ENCODE assay signal across 8 cellular contexts in the genomic region with DNA sequence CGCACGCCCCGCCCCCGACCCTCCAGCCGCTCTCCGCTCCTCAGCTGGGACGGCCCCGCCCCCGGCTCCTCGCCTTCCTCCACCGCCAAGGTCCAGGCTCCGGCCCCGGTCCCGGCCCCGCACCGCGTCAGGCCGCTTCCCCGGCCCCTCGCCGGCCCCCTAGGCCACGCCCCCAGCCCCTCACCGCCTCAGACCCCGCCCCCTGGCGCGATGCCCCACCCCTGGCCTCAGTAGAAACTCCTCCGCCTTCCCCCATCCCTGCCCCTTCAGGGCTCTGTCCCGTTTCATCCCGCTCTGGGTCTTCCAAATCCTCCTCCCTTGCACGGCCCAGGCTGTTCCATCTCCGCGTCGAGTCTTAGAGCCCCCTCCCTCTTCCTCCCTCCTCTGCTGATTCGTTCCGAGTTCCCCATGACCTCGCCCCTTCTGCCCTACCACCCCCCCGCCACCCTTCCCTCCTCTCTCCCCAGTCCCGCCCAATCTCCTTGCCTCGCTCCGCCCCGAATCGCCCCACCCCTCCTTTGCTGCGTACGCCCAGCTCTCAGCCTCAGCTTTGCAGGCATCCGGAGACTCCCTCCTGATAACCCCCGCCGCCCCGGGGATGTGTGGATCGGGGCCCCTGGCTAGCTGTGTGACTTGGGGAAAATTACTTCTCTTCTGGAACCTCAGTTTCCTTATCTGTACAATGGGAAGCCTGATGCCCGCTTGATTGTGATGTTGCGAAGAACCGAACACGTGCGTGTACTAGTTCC. TPM values are rescaled to one million over a fixed set of nuclear protein-coding genes. Genes with fewer than 3 reads are reported as not detected.
DNase-seq lines count a peak whose midpoint lies in the region; ATAC-seq and TF ChIP-seq lines count a peak whose summit lies in the region.

No MANE protein-coding gene starts in this region.

- DNase-seq in NCI-H1417 treated with DMSO at 0.1 percent for 48 hours (lab: John Stamatoyannopoulos, UW) (peak; percentile 19), T1000 (lab: John Stamatoyannopoulos, UW) (peak; percentile 94), astrocyte of the cerebellum (ENCODE audit: low read depth) (peak; percentile 77), hepatocyte (ENCODE audit: low spot score) (peak; percentile 97), uterus (peak; percentile 96)

- TF ChIP-seq POLR2A in uterus (IDR thresholded peaks at IDR 0.05), result peak in 1 of 2 donors; percentile 3

- peak overlapping the region; percentile 27 for H2AFZ ChIP-seq in hepatocyte

- 0 out of 22 replicates have a peak, but pooled peaks cover 0 to 3% (median 0%) of the 10 kb centered on the region in 11 experiments for H4K20me1 ChIP-seq in BLaER1 treated with 17β-estradiol and CSF1 and Interleukin-3, amounts not matched to agents 10 nM and 100 nM
- H4K20me1 ChIP-seq in hepatocyte (ENCODE audit: insufficient read depth, poor library complexity, severe bottlenecking), result peaks cover 4% of the 10 kb centered on the region

- WGBS in hepatocyte (ENCODE audit: low lambda C conversion rate, missing lambda C conversion rate), result 24% methylated on average over 10 of the region's 54 CpGs

- H3K4me3 ChIP-seq in BLaER1 treated with 17β-estradiol and CSF1 and Interleukin-3, amounts not matched to agents 10 nM and 100 nM, result peak overlapping the region; percentile 60 to 78 (median 67)
- H3K4me3 ChIP-seq in astrocyte of the cerebellum (ENCODE audit: low read depth, low read length), result peak overlapping the region; percentile 75
- peak overlapping the region; percentile 80 for H3K4me3 ChIP-seq in hepatocyte
- peak overlapping the region; percentile 86 for H3K4me3 ChIP-seq in rectal smooth muscle tissue (ENCODE audit: low read length)
- H3K4me3 ChIP-seq in uterus, result peak overlapping the region; percentile 71 to 96

- TF ChIP-seq CTCF in astrocyte of the cerebellum (IDR thresholded peaks at IDR 0.05; ENCODE audit: low read depth, low read length, missing control alignments) (no peak), hepatocyte (IDR thresholded peaks at IDR 0.05; ENCODE audit: poor library complexity) (no peak), uterus (IDR thresholded peaks at IDR 0.05) (no peak)

- ATAC-seq in GM21423 (IDR thresholded peaks at IDR 0.05; ENCODE audit: unreplicated experiment), result peak; percentile 63

- peak overlapping the region; percentile 35 to 99 (median 87); a peak in 19 of 22 replicates for H3K4me2 ChIP-seq in BLaER1 treated with 17β-estradiol and CSF1 and Interleukin-3, amounts not matched to agents 10 nM and 100 nM
- H3K4me2 ChIP-seq in hepatocyte, result peak overlapping the region; percentile 86

- no peaks in the 10 kb centered on the region for H3K9me2 ChIP-seq in hepatocyte (replicated peaks; ENCODE audit: insufficient read depth)

- H3K27ac ChIP-seq in BLaER1 treated with 17β-estradiol and CSF1 and Interleukin-3, amounts not matched to agents 10 nM and 100 nM, result peak overlapping the region in 5 of 11 experiments; percentile 55 to 74 (median 74); a peak in 8 of 22 replicates
- peak overlapping the region; percentile 86 for H3K27ac ChIP-seq in hepatocyte
- H3K27ac ChIP-seq in rectal smooth muscle tissue (ENCODE audit: low read depth, low read length), result peak overlapping the region; percentile 86
- H3K27ac ChIP-seq in uterus, result peak overlapping the region; percentile 92 to 97

- H3K4me1 ChIP-seq in BLaER1 treated with 17β-estradiol and CSF1 and Interleukin-3, amounts not matched to agents 10 nM and 100 nM, result peaks cover 7 to 22% (median 15%) of the 10 kb centered on the region in 10 experiments; a peak in 19 of 20 replicates
- peaks cover 12% of the 10 kb centered on the region for H3K4me1 ChIP-seq in hepatocyte (ENCODE audit: insufficient read depth)
- H3K4me1 ChIP-seq in rectal smooth muscle tissue (ENCODE audit: control insufficient read depth, insufficient read depth, low read length), result peaks cover 3% of the 10 kb centered on the region
- H3K4me1 ChIP-seq in uterus, result no peaks in the 10 kb centered on the region

- peaks cover 37% of the 10 kb centered on the region for H3K79me2 ChIP-seq in hepatocyte

- in situ Hi-C loops in astrocyte of the cerebellum (cut with HindIII; ENCODE audit: low sequenced_read_pairs), result no loop called here

- H3K36me3 ChIP-seq in BLaER1 treated with 17β-estradiol and CSF1 and Interleukin-3, amounts not matched to agents 10 nM and 100 nM, result no peaks in the 10 kb centered on the region
- H3K36me3 ChIP-seq in hepatocyte (replicated peaks; ENCODE audit: insufficient read depth, low read depth) (no peaks in the 10 kb centered on the region), rectal smooth muscle tissue (ENCODE audit: control insufficient read depth, insufficient read depth, low read length) (no peaks in the 10 kb centered on the region), uterus (no peaks in the 10 kb centered on the region)

- intact Hi-C loops in uterus (cut with DNase I; ENCODE audit: low total_unique reads), result loop anchor here (5.0 kb wide), 1 partner anchor 62 kb away; the partner anchor contains the start of gene TCEA3

- H3K9ac ChIP-seq in BLaER1 treated with 17β-estradiol and CSF1 and Interleukin-3, amounts not matched to agents 10 nM and 100 nM, result peak overlapping the region in 10 of 11 experiments; percentile 67 to 83 (median 76); a peak in 19 of 22 replicates
- no peak overlapping the region for H3K9ac ChIP-seq in rectal smooth muscle tissue (ENCODE audit: low read length)

- H3K9me3 ChIP-seq in BLaER1 treated with 17β-estradiol and CSF1 and Interleukin-3, amounts not matched to agents 10 nM and 100 nM (replicated peaks in 1 of 11), result no peaks in the 10 kb centered on the region
- H3K9me3 ChIP-seq in hepatocyte (ENCODE audit: low read depth), result no peaks in the 10 kb centered on the region
- H3K9me3 ChIP-seq in uterus, result no peaks in the 10 kb centered on the region

- H3K27me3 ChIP-seq in BLaER1 treated with 17β-estradiol and CSF1 and Interleukin-3, amounts not matched to agents 10 nM and 100 nM, result peaks cover 7 to 13% (median 9%) of the 10 kb centered on the region in 11 experiments; a peak in 17 of 22 replicates
- no peaks in the 10 kb centered on the region for H3K27me3 ChIP-seq in hepatocyte
- H3K27me3 ChIP-seq in rectal smooth muscle tissue (ENCODE audit: control insufficient read depth, insufficient read depth, low read length), result no peaks in the 10 kb centered on the region
- no peaks in the 10 kb centered on the region for H3K27me3 ChIP-seq in uterus

RNA-seq across cellular contexts. Expression of gene ASAP3, which starts 0.4 kb away (rescaled TPM):
- total RNA-seq in hepatocyte, result 34.2 and 45.1 TPM in 2 replicates
- 28.8 and 35.1 TPM in 2 replicates for polyA plus RNA-seq in hepatocyte
- 10 to 100 TPM; 48.4 to 87.7 (median 68.2) TPM for total RNA-seq in uterus

RNA-seq across cellular contexts. Expression of gene E2F2, which starts 46.6 kb away (rescaled TPM):
- total RNA-seq in hepatocyte (0.76 and 1.2 TPM in 2 replicates), uterus (1 to 10 TPM in 1 of 4 donors, under 1 TPM in 1, not detected in 2; 0.12 to 4.4 TPM)
- 0.21 and 0.85 TPM in 2 replicates for polyA plus RNA-seq in hepatocyte

RNA-seq across cellular contexts. Expression of gene TCEA3, which starts 59.9 kb away (rescaled TPM):
- total RNA-seq in hepatocyte (30.2 and 30.8 TPM in 2 replicates), uterus (10 to 100 TPM; 20.6 to 70.9 (median 27.8) TPM)
- polyA plus RNA-seq in hepatocyte, result 27.6 and 31.2 TPM in 2 replicates

Comparison
In these comparisons a context has a peak if more than half of its experiments do, and no peak if none do; other contexts are left out.
1. DNase-seq: peak in every context shown above with its lines; median percentile 97 in hepatocyte; 96 in uterus; 94 in T1000; 77 in astrocyte of the cerebellum; 19 in NCI-H1417 treated with DMSO at 0.1 percent for 48 hours.